In the genomic region with DNA sequence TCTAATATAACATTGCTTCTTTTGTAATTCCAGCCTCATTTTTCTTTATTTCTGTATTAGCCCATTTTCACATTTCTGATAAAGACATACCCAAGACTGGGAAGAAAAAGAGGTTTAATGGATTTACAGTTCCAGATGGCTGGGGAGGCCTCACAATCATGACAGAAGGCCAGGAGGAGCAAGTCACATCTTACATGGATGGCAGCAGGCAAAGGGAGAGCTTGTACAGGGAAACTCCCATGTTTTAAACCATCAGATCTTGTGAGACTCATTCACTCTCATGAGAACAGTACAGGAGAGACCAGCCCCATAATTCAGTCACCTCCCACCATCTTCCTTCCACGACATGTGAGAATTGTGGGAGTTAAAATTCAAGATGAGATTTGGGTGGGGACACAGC, we compare ENCODE assay signal across 28 cellular contexts.
"Had no signal": no experiment of that assay in that cellular context is flagged by ENCODE, and none has a peak within 500 bp of the region (broad histone marks: within the 10 kb centered on the region; RNA-seq: fewer than 3 reads in every experiment).

No MANE protein-coding gene starts in this region.

- H3K9me3 ChIP-seq: colonic mucosa, esophagus muscularis mucosa, esophagus squamous epithelium, gastrocnemius medialis, gastroesophageal sphincter had no signal

- DNase-seq: colonic mucosa; cortex of kidney; dermis blood vessel endothelial cell; dorsolateral prefrontal cortex; effector CD4-positive, alpha-beta T cell; effector CD8-positive, alpha-beta T cell; effector memory CD4-positive, alpha-beta T cell; effector memory CD8-positive, alpha-beta T cell; endodermal cell; erythroblast; esophagus squamous epithelium; foreskin fibroblast; foreskin keratinocyte; foreskin melanocyte; gastrocnemius medialis; glutamatergic neuron; head of caudate nucleus; heart left ventricle; heart right ventricle had no signal

- H3K27me3 ChIP-seq: colonic mucosa, dorsolateral prefrontal cortex, esophagus muscularis mucosa, esophagus squamous epithelium, foreskin keratinocyte, gastrocnemius medialis, gastroesophageal sphincter, heart left ventricle, heart right ventricle had no signal

- H3K36me3 ChIP-seq: colonic mucosa, esophagus muscularis mucosa, esophagus squamous epithelium, gastrocnemius medialis, gastroesophageal sphincter, heart left ventricle, heart right ventricle had no signal

- ATAC-seq: effector memory CD8-positive, alpha-beta T cell; esophagus mucosa; foreskin keratinocyte; gastrocnemius medialis; gastroesophageal sphincter; heart left ventricle; heart right ventricle had no signal

- H3K4me1 ChIP-seq: colonic mucosa, esophagus muscularis mucosa, esophagus squamous epithelium, foreskin keratinocyte, gastrocnemius medialis, gastroesophageal sphincter, heart left ventricle, heart right ventricle had no signal

- H3K27ac ChIP-seq: colonic mucosa, coronary artery, dorsolateral prefrontal cortex, epithelial cell of prostate, esophagus muscularis mucosa, esophagus squamous epithelium, foreskin keratinocyte, gastrocnemius medialis, gastroesophageal sphincter, heart left ventricle, heart right ventricle had no signal

- FAIRE-seq: colon, endometrium, endothelial cell of umbilical vein, frontal cortex had no signal

- H3K4me3 ChIP-seq: colonic mucosa, coronary artery, dorsolateral prefrontal cortex, esophagus muscularis mucosa, esophagus squamous epithelium, gastrocnemius medialis, gastroesophageal sphincter, heart left ventricle, heart right ventricle had no signal
